In genomic region chr19:13835791-13836723, GRCh38 we compare ENCODE assay signal across 8 cellular contexts. TPM values are rescaled to one million over a fixed set of nuclear protein-coding genes. Genes with fewer than 3 reads are reported as not detected.
DNase-seq lines count a peak whose midpoint lies in the region; ATAC-seq and TF ChIP-seq lines count a peak whose summit lies in the region.

No MANE protein-coding gene starts in this region.

- TF ChIP-seq CTCF in brain microvascular endothelial cell (IDR thresholded peaks at IDR 0.05; ENCODE audit: low read depth, low read length, missing control alignments), result no peak

- H3K4me1 ChIP-seq in mucosa of stomach (ENCODE audit: control insufficient read depth, insufficient read depth, low read length), result peaks cover 60% of the 10 kb centered on the region

- no peak for ATAC-seq in GM21576 (IDR thresholded peaks at IDR 0.05; ENCODE audit: unreplicated experiment)
- no peak for ATAC-seq in left lobe of liver
- no peak for ATAC-seq in GM18873 (IDR thresholded peaks at IDR 0.05; ENCODE audit: low FRiP score, unreplicated experiment)

- no peaks in the 10 kb centered on the region for H3K9me3 ChIP-seq in mucosa of stomach (ENCODE audit: control insufficient read depth, low read length)

- peak overlapping the region; percentile 15 for H3K4me3 ChIP-seq in brain microvascular endothelial cell (ENCODE audit: low read depth, low read length)
- no peak overlapping the region for H3K4me3 ChIP-seq in mucosa of stomach (ENCODE audit: low read length)

- in situ Hi-C loops in brain microvascular endothelial cell (cut with HindIII; ENCODE audit: low pct_ligation_motif_present, low sequenced_read_pairs), result no loop called here

- H3K27me3 ChIP-seq in brain microvascular endothelial cell (replicated peaks), result no peaks in the 10 kb centered on the region
- no peaks in the 10 kb centered on the region for H3K27me3 ChIP-seq in mucosa of stomach (ENCODE audit: control insufficient read depth, insufficient read depth, low read length)

- H3K36me3 ChIP-seq in brain microvascular endothelial cell (replicated peaks), result peaks cover 52% of the 10 kb centered on the region
- peaks cover 6% of the 10 kb centered on the region for H3K36me3 ChIP-seq in mucosa of stomach (ENCODE audit: control insufficient read depth, insufficient read depth, low read length)

- DNase-seq in AG20443 (ENCODE audit: low spot score), result peak; percentile 14
- peak; percentile 42 for DNase-seq in NAMALWA (ENCODE audit: low spot score)
- DNase-seq in brain microvascular endothelial cell, result no peak
- no peak for DNase-seq in NCI-H128 (lab: John Stamatoyannopoulos, UW; ENCODE audit: unreplicated experiment)
- DNase-seq in left lobe of liver (ENCODE audit: low spot score), result no peak

- H3K27ac ChIP-seq in brain microvascular endothelial cell, result peak overlapping the region; percentile 40

- H3K9ac ChIP-seq in mucosa of stomach (ENCODE audit: low read length), result peak overlapping the region; percentile 39

RNA-seq across cellular contexts. Expression of gene ZSWIM4, which starts 40.8 kb away (rescaled TPM):
- 1.5 TPM for total RNA-seq in left lobe of liver

RNA-seq across cellular contexts. Expression of gene NANOS3, which starts 40.9 kb away (rescaled TPM):
- not detected for total RNA-seq in left lobe of liver

Comparison
In these comparisons a context has a peak if more than half of its experiments do, and no peak if none do; other contexts are left out.
1. DNase-seq: peak in AG20443 (single experiment) and NAMALWA (single experiment); none in brain microvascular endothelial cell (single experiment), NCI-H128 (single experiment) and left lobe of liver (single experiment).